Comparison of ENCODE assay signal across 8 cellular contexts in genomic region chr2:64524604-64525322, GRCh38. TPM values are rescaled to one million over a fixed set of nuclear protein-coding genes. Genes with fewer than 3 reads are reported as not detected.
DNase-seq lines count a peak whose midpoint lies in the region; TF ChIP-seq lines count a peak whose summit lies in the region.

No MANE protein-coding gene starts in this region.

- H3K4me1 ChIP-seq in cardiac muscle cell (ENCODE audit: low read depth) (peaks cover 25% of the 10 kb centered on the region), trophoblast cell (ENCODE audit: control insufficient read depth in 1 of 2, insufficient read depth in 2 of 2, low read length in 2 of 2) (peaks cover 0 to 3% of the 10 kb centered on the region in 2 experiments)

- peaks cover 8% of the 10 kb centered on the region for H3K79me1 ChIP-seq in trophoblast cell (ENCODE audit: low read length)

- peak overlapping the region; percentile 75 for H3K27ac ChIP-seq in cardiac muscle cell
- peak overlapping the region; percentile 80 for H3K27ac ChIP-seq in trophoblast cell (ENCODE audit: low read depth, low read length)

- no peak overlapping the region for H2AK5ac ChIP-seq in trophoblast cell (ENCODE audit: low read length)

- WGBS in trophoblast cell (ENCODE audit: extremely low coverage, insufficient coverage, insufficient read length), result no CpG with 5 or more reads among the region's 48 CpGs

- no peak for TF ChIP-seq CTCF in GM12865 (IDR thresholded peaks at IDR 0.05; ENCODE audit: insufficient read depth, low read depth, low read length, missing control alignments)
- no peak for TF ChIP-seq CTCF in NB4 (IDR thresholded peaks at IDR 0.05; ENCODE audit: low read depth, low read length)
- TF ChIP-seq CTCF in cardiac muscle cell (IDR thresholded peaks at IDR 0.05; ENCODE audit: low read depth, low read length), result no peak
- TF ChIP-seq CTCF in GM10266 (IDR thresholded peaks at IDR 0.05; ENCODE audit: control insufficient read depth, insufficient read depth, low read depth, missing control alignments), result no peak
- no peak for TF ChIP-seq CTCF in GM10248 (IDR thresholded peaks at IDR 0.05; ENCODE audit: control extremely low read depth, extremely low read depth, low read depth, missing control alignments)

- peak overlapping the region; percentile 65 for H3K18ac ChIP-seq in trophoblast cell (ENCODE audit: low read length)

- H3K36me3 ChIP-seq in H7 (replicated peaks; ENCODE audit: control insufficient read depth, insufficient read depth, low read length) (no peaks in the 10 kb centered on the region), cardiac muscle cell (no peaks in the 10 kb centered on the region), trophoblast cell (ENCODE audit: control insufficient read depth in 1 of 2, insufficient read depth in 2 of 2, low read length in 2 of 2) (peaks cover 0 to 2% of the 10 kb centered on the region in 2 experiments)

- H3K9ac ChIP-seq in trophoblast cell (ENCODE audit: low read length), result peak overlapping the region; percentile 92

- no peak overlapping the region for H3K23ac ChIP-seq in trophoblast cell (ENCODE audit: low read length)

- H4K91ac ChIP-seq in trophoblast cell (ENCODE audit: low read depth, low read length), result peak overlapping the region; percentile 67

- peak overlapping the region; percentile 84 for H3K4me2 ChIP-seq in trophoblast cell (ENCODE audit: low read length)

- H2BK5ac ChIP-seq in trophoblast cell (ENCODE audit: low read depth, low read length, poor library complexity), result peak overlapping the region; percentile 67

- H3K4me3 ChIP-seq in GM12865 (ENCODE audit: low read depth, low read length), result peak overlapping the region; percentile 63
- H3K4me3 ChIP-seq in H7 (ENCODE audit: insufficient read depth, low read depth, low read length), result peak overlapping the region; percentile 77
- H3K4me3 ChIP-seq in NB4 (ENCODE audit: low read depth, low read length), result peak overlapping the region; percentile 94
- H3K4me3 ChIP-seq in cardiac muscle cell, result peak overlapping the region; percentile 90
- H3K4me3 ChIP-seq in trophoblast cell (ENCODE audit: low read depth, low read length), result peak overlapping the region; percentile 96

- peaks cover 9% of the 10 kb centered on the region for H3K79me2 ChIP-seq in trophoblast cell (ENCODE audit: control insufficient read depth, insufficient read depth, low read length, poor library complexity)

- H3K4ac ChIP-seq in trophoblast cell (ENCODE audit: low read depth, low read length), result peak overlapping the region; percentile 58

- H2AFZ ChIP-seq in trophoblast cell (ENCODE audit: insufficient read depth, low read length, poor library complexity), result peak overlapping the region; percentile 81

- no peaks in the 10 kb centered on the region for H3K27me3 ChIP-seq in H7 (ENCODE audit: control insufficient read depth, insufficient read depth, low read length)
- peaks cover 3% of the 10 kb centered on the region for H3K27me3 ChIP-seq in cardiac muscle cell
- H3K27me3 ChIP-seq in trophoblast cell (ENCODE audit: insufficient read depth, low read length), result no peaks in the 10 kb centered on the region

- H2BK12ac ChIP-seq in trophoblast cell (ENCODE audit: low read length), result no peak overlapping the region

- H3K9me3 ChIP-seq in cardiac muscle cell (ENCODE audit: low read depth), result no peaks in the 10 kb centered on the region
- H3K9me3 ChIP-seq in trophoblast cell (ENCODE audit: insufficient read depth, low read depth, low read length), result no peaks in the 10 kb centered on the region

- POLR2A ChIA-PET in GM10248 (lab: Yijun Ruan, JAX), result interaction anchor here (0.6 to 1.7 kb wide), 8 partner anchors 12 to 532 kb away, joined by 3 to 4 read pairs (median 3); partner anchors contain the start of gene CEP68

- peak overlapping the region; percentile 79 for H4K12ac ChIP-seq in trophoblast cell (ENCODE audit: low read depth, low read length)

- CTCF ChIA-PET in GM10248 (lab: Yijun Ruan, JAX), result interaction anchor here (1.0 to 7.2 kb wide), 19 partner anchors 9 to 475 kb away, joined by 3 to 125 read pairs (median 14); partner anchors contain the start of gene SERTAD2

- TF ChIP-seq POLR2A in NB4 (IDR thresholded peaks at IDR 0.05; ENCODE audit: extremely low read depth, insufficient read length), result no peak

- DNase-seq in GM12865 (ENCODE audit: low read depth) (peak; percentile 41), H7 (peak; percentile 75), NB4 (ENCODE audit: low read depth) (peak; percentile 59), activated gamma-delta T cell treated with Interleukin-2 at 50 U/mL for 16 hours (peak; percentile 26), cardiac muscle cell (ENCODE audit: low read depth in 1 of 2, low spot score in 1 of 2) (peak in 1 of 2 donors; percentile 64), trophoblast cell (peak; percentile 49 to 69), GM10266 (ENCODE audit: extremely low spot score) (no peak), GM10248 (ENCODE audit: extremely low spot score) (no peak)

- H4K8ac ChIP-seq in trophoblast cell (ENCODE audit: low read depth, low read length), result peak overlapping the region; percentile 94

- H3K14ac ChIP-seq in trophoblast cell (ENCODE audit: low read length), result peak overlapping the region; percentile 81

- H2BK120ac ChIP-seq in trophoblast cell (ENCODE audit: insufficient read depth, low read length, poor library complexity), result peak overlapping the region; percentile 29

RNA-seq across cellular contexts. Expression of gene AFTPH, which starts 0.6 kb away (rescaled TPM):
- 10.6 and 15.0 TPM in 2 replicates for total RNA-seq in H7 (2014; rRNA removed; shearing (Covaris generic))
- total RNA-seq in cardiac muscle cell, result 11.9 and 18.5 TPM in 2 replicates
- polyA plus RNA-seq in cardiac muscle cell, result 7.1 and 8.8 TPM in 2 replicates
- polyA plus RNA-seq in trophoblast cell (2013), result 21.9 and 23.3 TPM in 2 replicates

Comparison
In these comparisons a context has a peak if more than half of its experiments do, and no peak if none do; other contexts are left out.
1. DNase-seq: peak in GM12865 (single experiment), H7 (single experiment), NB4 (single experiment), activated gamma-delta T cell treated with Interleukin-2 at 50 U/mL for 16 hours (single experiment) and trophoblast cell (2 of 2); none in GM10266 (single experiment) and GM10248 (single experiment).
2. Peak in every context shown above with its lines, with median percentiles within 50 percentile points of each other: H3K4me3 ChIP-seq.